ENCODE assay signal across 29 cellular contexts in genomic region chr13:104414181-104414580, GRCh38.
"Had no signal": no experiment of that assay in that cellular context is flagged by ENCODE, and none has a peak within 500 bp of the region (broad histone marks: within the 10 kb centered on the region; RNA-seq: fewer than 3 reads in every experiment).

No MANE protein-coding gene starts in this region.

- H3K27ac Mint-ChIP-seq: activated B cell treated with CpG ODN at 0.5 μM for 24 hours; activated CD8-positive, alpha-beta memory T cell treated with anti-CD3 and anti-CD28 coated beads, Interleukin-2, amount 10 ng/mL, durations not matched to agents 7 days and 5 days; activated CD8-positive, alpha-beta T cell treated with anti-CD3 and anti-CD28 coated beads for 36 hours; activated naive CD8-positive, alpha-beta T cell; activated T-cell treated with anti-CD3 and anti-CD28 coated beads, Interleukin-2, amount 50 U/mL, for 24 hours; activated T-cell treated with anti-CD3 and anti-CD28 coated beads, Interleukin-2, amount 50 U/mL, for 72 hours; T-helper 17 cell; T-helper 2 cell treated with Interferon-gamma antibody and Interleukin-4, amounts not matched to agents 5 μg/mL and 100 μg/mL, for 36 hours had no signal

- H3K36me3 Mint-ChIP-seq: activated CD8-positive, alpha-beta memory T cell treated with anti-CD3 and anti-CD28 coated beads, Interleukin-2, amount 10 ng/mL, durations not matched to agents 7 days and 5 days; activated naive CD8-positive, alpha-beta T cell had no signal

- H3K9me3 ChIP-seq: body of pancreas, colonic mucosa, esophagus squamous epithelium had no signal

- H3K4me3 Mint-ChIP-seq: activated B cell treated with CpG ODN at 0.5 μM for 24 hours; activated CD8-positive, alpha-beta memory T cell treated with anti-CD3 and anti-CD28 coated beads, Interleukin-2, amount 10 ng/mL, durations not matched to agents 7 days and 5 days; activated CD8-positive, alpha-beta T cell treated with anti-CD3 and anti-CD28 coated beads for 36 hours; activated naive CD8-positive, alpha-beta T cell; activated T-cell treated with anti-CD3 and anti-CD28 coated beads, Interleukin-2, amount 50 U/mL, for 24 hours; activated T-cell treated with anti-CD3 and anti-CD28 coated beads, Interleukin-2, amount 50 U/mL, for 72 hours; T-helper 17 cell; T-helper 2 cell treated with Interferon-gamma antibody and Interleukin-4, amounts not matched to agents 5 μg/mL and 100 μg/mL, for 36 hours had no signal

- ATAC-seq: activated CD4-positive, CD25-positive, alpha-beta regulatory T cell treated with anti-CD3 and anti-CD28 coated beads, Interleukin-2, amount 50 U/mL, for 24 hours; activated CD8-positive, alpha-beta memory T cell treated with anti-CD3 and anti-CD28 coated beads, Interleukin-2, amount 10 ng/mL, durations not matched to agents 7 days and 5 days; activated CD8-positive, alpha-beta T cell treated with anti-CD3 and anti-CD28 coated beads for 36 hours; activated T-cell treated with anti-CD3 and anti-CD28 coated beads, Interleukin-2, amount 50 U/mL, for 72 hours; body of pancreas; T-helper 17 cell had no signal

- H3K4me1 ChIP-seq: body of pancreas, colonic mucosa, esophagus squamous epithelium had no signal

- H3K36me3 ChIP-seq: colonic mucosa, esophagus squamous epithelium, WERI-Rb-1 had no signal

- H3K4me3 ChIP-seq: body of pancreas, colonic mucosa, esophagus squamous epithelium had no signal

- H3K9me3 Mint-ChIP-seq: activated B cell treated with CpG ODN at 0.5 μM for 24 hours; activated CD8-positive, alpha-beta T cell treated with anti-CD3 and anti-CD28 coated beads for 36 hours; activated T-cell treated with anti-CD3 and anti-CD28 coated beads, Interleukin-2, amount 50 U/mL, for 24 hours; T-helper 2 cell treated with Interferon-gamma antibody and Interleukin-4, amounts not matched to agents 5 μg/mL and 100 μg/mL, for 36 hours had no signal

- H3K27me3 Mint-ChIP-seq: activated B cell treated with CpG ODN at 0.5 μM for 24 hours; activated CD8-positive, alpha-beta memory T cell treated with anti-CD3 and anti-CD28 coated beads, Interleukin-2, amount 10 ng/mL, durations not matched to agents 7 days and 5 days; activated CD8-positive, alpha-beta T cell treated with anti-CD3 and anti-CD28 coated beads for 36 hours; activated naive CD8-positive, alpha-beta T cell; activated T-cell treated with anti-CD3 and anti-CD28 coated beads, Interleukin-2, amount 50 U/mL, for 24 hours; T-helper 17 cell had no signal

- H3K27me3 ChIP-seq: body of pancreas, colonic mucosa, esophagus squamous epithelium had no signal

- H3K4me1 Mint-ChIP-seq: activated B cell treated with CpG ODN at 0.5 μM for 24 hours; activated CD8-positive, alpha-beta memory T cell treated with anti-CD3 and anti-CD28 coated beads, Interleukin-2, amount 10 ng/mL, durations not matched to agents 7 days and 5 days; T-helper 17 cell had no signal

- H3K27ac ChIP-seq: body of pancreas, colonic mucosa, epithelial cell of prostate, esophagus squamous epithelium, WERI-Rb-1 had no signal

- DNase-seq: activated B cell treated with CpG ODN at 0.5 μM for 24 hours; activated CD4-positive, alpha-beta T cell treated with anti-CD3 and anti-CD28 coated beads for 48 hours; activated CD4-positive, alpha-beta T cell treated with anti-CD3 and anti-CD28 coated beads, Interleukin-2, amount 50 U/mL, for 1 hour; activated CD4-positive, alpha-beta T cell treated with anti-CD3 and anti-CD28 coated beads, Interleukin-2, amount 50 U/mL, for 48 hours; activated CD8-positive, alpha-beta memory T cell treated with anti-CD3 and anti-CD28 coated beads, Interleukin-2, amount 10 ng/mL, durations not matched to agents 7 days and 5 days; activated CD8-positive, alpha-beta memory T cell treated with anti-CD3 and anti-CD28 coated beads, Interleukin-2, amount 50 U/mL, for 48 hours; activated CD8-positive, alpha-beta T cell treated with anti-CD3 and anti-CD28 coated beads for 36 hours; activated gamma-delta T cell; activated naive CD4-positive, alpha-beta T cell treated with anti-CD3 and anti-CD28 coated beads, Interleukin-2, amount 50 U/mL, for 16 hours; activated naive CD4-positive, alpha-beta T cell treated with Interleukin-2 at 50 U/mL for 16 hours; activated T-cell treated with anti-CD3 and anti-CD28 coated beads for 4 hours; activated T-cell treated with anti-CD3 and anti-CD28 coated beads, Interleukin-2, amount 50 U/mL, for 24 hours; activated T-cell treated with anti-CD3 and anti-CD28 coated beads, Interleukin-2, amount 50 U/mL, for 72 hours; amygdala; aorta; body of pancreas; caudate nucleus; colonic mucosa; effector CD8-positive, alpha-beta T cell; esophagus squamous epithelium; glutamatergic neuron; T-helper 1 cell; T-helper 17 cell; T1000; WERI-Rb-1 had no signal
